In the genomic region with DNA sequence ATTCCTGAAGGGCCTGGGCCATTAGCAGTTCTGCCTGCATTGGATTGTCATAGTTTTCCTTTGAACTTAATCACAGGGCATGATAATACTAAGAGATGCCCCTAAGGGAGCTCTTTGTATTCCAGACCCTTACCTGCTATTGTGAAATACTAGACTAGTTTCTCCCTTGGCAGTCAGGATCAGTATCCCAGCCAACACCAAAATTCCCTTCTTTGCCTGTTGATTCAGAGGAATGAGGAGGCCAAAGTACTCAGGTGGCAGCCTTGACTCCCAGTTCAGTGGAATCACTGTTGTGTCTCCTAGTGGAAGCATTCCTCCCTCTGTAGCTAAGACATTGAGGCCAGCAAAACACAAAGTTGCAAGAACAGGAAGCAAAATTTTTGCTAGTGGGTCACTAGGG, we compare ENCODE assay signal across 21 cellular contexts. TPM values are rescaled to one million over a fixed set of nuclear protein-coding genes. Genes with fewer than 3 reads are reported as not detected.
DNase-seq lines count a peak whose midpoint lies in the region; ATAC-seq, FAIRE-seq and TF ChIP-seq lines count a peak whose summit lies in the region.
"Had no signal": no experiment of that assay in that cellular context is flagged by ENCODE, and none has a peak within 500 bp of the region (broad histone marks: within the 10 kb centered on the region; RNA-seq: fewer than 3 reads in every experiment).

No MANE protein-coding gene starts in this region.

- H2AFZ ChIP-seq in HepG2 (ENCODE audit: low read length): no peak overlapping the region
- H2AFZ ChIP-seq: GM23248 had no signal

- no peaks in the 10 kb centered on the region for H3K9me3 ChIP-seq in liver (ENCODE audit: control insufficient read depth in 4 of 4, low read length in 3 of 4)
- H3K9me3 ChIP-seq in HepG2 (ENCODE audit: low read length): no peaks in the 10 kb centered on the region
- H3K9me3 ChIP-seq in psoas muscle: no peaks in the 10 kb centered on the region
- H3K9me3 ChIP-seq: HAP-1 had no signal

- intact Hi-C loops in HepG2 (cut with micrococcal nuclease; ENCODE audit: unreplicated experiment): no loop called here
- intact Hi-C loops in psoas muscle (cut with DNase I): no loop called here

- no peak for TF ChIP-seq RAD21 in liver (IDR thresholded peaks at IDR 0.05)
- TF ChIP-seq RAD21 in HepG2 (CRISPR knock-in tag; IDR thresholded peaks at IDR 0.05): no peak

- no peak for TF ChIP-seq POLR2A in HepG2 (IDR thresholded peaks at IDR 0.05; ENCODE audit: insufficient read depth in 1 of 2, low read depth in 2 of 2, low read length in 2 of 2)

- POLR2A ChIA-PET in HepG2 (lab: Yijun Ruan, JAX): no interaction called here

- H4K20me1 ChIP-seq in HepG2 (ENCODE audit: insufficient read depth, low read length): no peaks in the 10 kb centered on the region
- H4K20me1 ChIP-seq: BLaER1 treated with 17β-estradiol and CSF1 and Interleukin-3, amounts not matched to agents 10 nM and 100 nM had no signal

- in situ Hi-C loops in HepG2 (cut with HindIII; ENCODE audit: extremely low pct_ligation_motif_present, low pct_unique_long_range_greater_than_20kb): no loop called here

- no peaks in the 10 kb centered on the region for H3K27me3 ChIP-seq in liver (ENCODE audit: control insufficient read depth in 4 of 4, insufficient read depth in 4 of 4, low read length in 3 of 4)
- no peaks in the 10 kb centered on the region for H3K27me3 ChIP-seq in HepG2 (ENCODE audit: control insufficient read depth in 1 of 2, insufficient read depth in 2 of 2, low read length in 2 of 2)
- H3K27me3 ChIP-seq in bronchial epithelial cell (ENCODE audit: control insufficient read depth, insufficient read depth, low read length): no peaks in the 10 kb centered on the region
- no peaks in the 10 kb centered on the region for H3K27me3 ChIP-seq in psoas muscle (ENCODE audit: insufficient read depth in 3 of 3, low read length in 2 of 3)
- H3K27me3 ChIP-seq: BLaER1 treated with 17β-estradiol and CSF1 and Interleukin-3, amounts not matched to agents 10 nM and 100 nM had no signal

- H3K27me3 Mint-ChIP-seq in osteocyte (ENCODE audit: unreplicated experiment): no peaks in the 10 kb centered on the region
- H3K27me3 Mint-ChIP-seq: B cell had no signal

- H3K4me3 ChIP-seq in liver (ENCODE audit: low read depth in 1 of 3, low read length in 3 of 3) (no peak overlapping the region), HepG2 (replicated peaks in 1 of 3; ENCODE audit: insufficient read depth in 1 of 3, low read depth in 2 of 3, low read length in 3 of 3) (no peak overlapping the region), bronchial epithelial cell (ENCODE audit: low read depth, low read length) (no peak overlapping the region), psoas muscle (no peak overlapping the region)
- H3K4me3 ChIP-seq: BLaER1 treated with 17β-estradiol and CSF1 and Interleukin-3, amounts not matched to agents 10 nM and 100 nM; GM12878; GM23248; HAP-1 had no signal

- no peaks in the 10 kb centered on the region for H3K4me1 Mint-ChIP-seq in osteocyte (ENCODE audit: unreplicated experiment)
- H3K4me1 Mint-ChIP-seq: B cell had no signal

- CTCF ChIA-PET in HepG2 (lab: Yijun Ruan, JAX; ENCODE audit: low intra/inter-chr PET ratio, low total read pairs): no interaction called here

- H3K27ac Mint-ChIP-seq in osteocyte (ENCODE audit: unreplicated experiment): no peak overlapping the region
- H3K27ac Mint-ChIP-seq: B cell; CD8-positive, alpha-beta T cell had no signal

- FAIRE-seq in HepG2 (lab: Jason Lieb, UNC) (no peak), bronchial epithelial cell (lab: Jason Lieb, UNC) (peak; percentile 47)
- FAIRE-seq: GM12878 had no signal

- H3K4me1 ChIP-seq in liver (ENCODE audit: control insufficient read depth in 4 of 4, insufficient read depth in 4 of 4, low read length in 3 of 4): peaks cover 0 to 8% (median 4%) of the 10 kb centered on the region in 4 donors
- no peaks in the 10 kb centered on the region for H3K4me1 ChIP-seq in HepG2 (ENCODE audit: insufficient read depth, low read length)
- H3K4me1 ChIP-seq in psoas muscle: no peaks in the 10 kb centered on the region
- H3K4me1 ChIP-seq: BLaER1 treated with 17β-estradiol and CSF1 and Interleukin-3, amounts not matched to agents 10 nM and 100 nM; HAP-1 had no signal

- no peak for TF ChIP-seq CTCF in liver (IDR thresholded peaks at IDR 0.05; ENCODE audit: low read depth, low read length, missing input control)
- no peak for TF ChIP-seq CTCF in HepG2 (CRISPR knock-in tag; IDR thresholded peaks at IDR 0.05)
- no peak for TF ChIP-seq CTCF in bronchial epithelial cell (IDR thresholded peaks at IDR 0.05; ENCODE audit: insufficient read depth, low read length, severe bottlenecking)
- TF ChIP-seq CTCF in osteocyte (IDR thresholded peaks at IDR 0.05): no peak
- TF ChIP-seq CTCF in psoas muscle (IDR thresholded peaks at IDR 0.05): no peak

- H3K4me2 ChIP-seq in HepG2 (ENCODE audit: low read depth, low read length): no peak overlapping the region
- H3K4me2 ChIP-seq: BLaER1 treated with 17β-estradiol and CSF1 and Interleukin-3, amounts not matched to agents 10 nM and 100 nM had no signal

- H3K27ac ChIP-seq in liver (ENCODE audit: low read depth in 1 of 2, low read length in 2 of 2): no peak overlapping the region
- no peak overlapping the region for H3K27ac ChIP-seq in HepG2 (ENCODE audit: extremely low read length, insufficient read depth, low read length)
- H3K27ac ChIP-seq in psoas muscle: no peak overlapping the region
- H3K27ac ChIP-seq: BLaER1 treated with 17β-estradiol and CSF1 and Interleukin-3, amounts not matched to agents 10 nM and 100 nM; GM23248 had no signal

- no peaks in the 10 kb centered on the region for H3K79me2 ChIP-seq in HepG2 (ENCODE audit: insufficient read depth, low read length)

- TF ChIP-seq EP300 in HepG2 (IDR thresholded peaks at IDR 0.05; ENCODE audit: low read depth in 2 of 2, low read length in 2 of 2) (no peak), HepG2 (CRISPR knock-in tag; IDR thresholded peaks at IDR 0.05; ENCODE audit: borderline replicate concordance) (no peak)

- ATAC-seq in HepG2 (no peak), psoas muscle (no peak)
- ATAC-seq: CD8-positive, alpha-beta T cell; GM12878 had no signal

- DNase-seq in HepG2 (ENCODE audit: low spot score) (no peak), bronchial epithelial cell (ENCODE audit: low read depth) (no peak), osteocyte (ENCODE audit: extremely low spot score, unreplicated experiment) (peak; percentile 13), psoas muscle (no peak)
- DNase-seq in activated CD8-positive, alpha-beta memory T cell treated with anti-CD3 and anti-CD28 coated beads for 24 hours: no peak
- DNase-seq: CD8-positive, alpha-beta T cell; COR-L47; DMS 273 treated with DMSO at 0.1 percent for 48 hours; DMS53; DND-41; EL; GM23248 had no signal

- H3K9ac ChIP-seq in liver (ENCODE audit: low read depth in 1 of 2, low read length in 2 of 2) (no peak overlapping the region), HepG2 (ENCODE audit: insufficient read depth, low read depth, low read length) (no peak overlapping the region)
- H3K9ac ChIP-seq: BLaER1 treated with 17β-estradiol and CSF1 and Interleukin-3, amounts not matched to agents 10 nM and 100 nM; GM23248 had no signal

- H3K9me3 Mint-ChIP-seq in osteocyte (ENCODE audit: unreplicated experiment): no peaks in the 10 kb centered on the region
- H3K9me3 Mint-ChIP-seq: CD8-positive, alpha-beta T cell had no signal

- no TSS peak for BruUV-seq in HepG2 (replicated peaks; lab: Mats Ljungman, UMichigan)

- H3K36me3 ChIP-seq in liver (ENCODE audit: control insufficient read depth in 4 of 4, insufficient read depth in 3 of 4, low read depth in 1 of 4, low read length in 3 of 4) (no peaks in the 10 kb centered on the region), HepG2 (replicated peaks in 1 of 2; ENCODE audit: control insufficient read depth in 1 of 2, insufficient read depth in 2 of 2, low read length in 2 of 2) (no peaks in the 10 kb centered on the region), bronchial epithelial cell (ENCODE audit: control insufficient read depth, insufficient read depth, low read length) (no peaks in the 10 kb centered on the region), psoas muscle (ENCODE audit: insufficient read depth in 1 of 2, low read depth in 1 of 2) (no peaks in the 10 kb centered on the region)
- H3K36me3 ChIP-seq: BLaER1 treated with 17β-estradiol and CSF1 and Interleukin-3, amounts not matched to agents 10 nM and 100 nM; HAP-1 had no signal

- H3K4me3 Mint-ChIP-seq in osteocyte (ENCODE audit: unreplicated experiment): no peak overlapping the region
- H3K4me3 Mint-ChIP-seq: B cell; CD8-positive, alpha-beta T cell had no signal

- no peaks in the 10 kb centered on the region for H3K36me3 Mint-ChIP-seq in osteocyte (ENCODE audit: unreplicated experiment)
- H3K36me3 Mint-ChIP-seq: CD8-positive, alpha-beta T cell had no signal

RNA-seq across cellular contexts. Expression of gene SLAMF7, which starts 20.7 kb away (rescaled TPM):
- 1 to 10 TPM; 1.0 to 1.1 TPM for total RNA-seq in liver
- 1 to 10 TPM in 1 of 2 donors, under 1 TPM in 1; 0.80 to 2.9 TPM for polyA plus RNA-seq in liver
- not detected in 2 replicates for total RNA-seq in HepG2 (2016; rRNA removed; fragmentation: Illumina TruSeq; extraction: Trizol)
- total RNA-seq in HepG2 (2016; cell fraction: cytosol; rRNA removed; fragmentation: Illumina TruSeq; extraction: Trizol; ENCODE audit: low read depth): not detected in 2 replicates
- total RNA-seq in HepG2 (2016; cell fraction: insoluble cytoplasmic fraction; rRNA removed; fragmentation: Illumina TruSeq; extraction: Trizol): not detected in 2 replicates
- total RNA-seq in HepG2 (2016; cell fraction: membrane; rRNA removed; fragmentation: Illumina TruSeq; extraction: Trizol): not detected in 2 replicates
- total RNA-seq in HepG2 (2016; cell fraction: nucleus; rRNA removed; fragmentation: Illumina TruSeq; extraction: Trizol): not detected in 2 replicates
- polyA plus RNA-seq in HepG2 (2011; rRNA removed): not detected in 2 replicates
- 0.03 TPM in 1 of 2 replicates, not detected in the other for polyA plus RNA-seq in HepG2 (2011; cell fraction: cytosol; rRNA removed)
- 0.05 TPM in 1 of 2 replicates, not detected in the other for polyA plus RNA-seq in HepG2 (2011; cell fraction: nucleus; rRNA removed)
- not detected in 2 replicates for polyA plus RNA-seq in HepG2 (2012)
- not detected in 2 replicates for polyA plus RNA-seq in HepG2 (2016; cell fraction: cytosol; fragmentation: Illumina TruSeq; extraction: Trizol; ENCODE audit: low read depth)
- polyA plus RNA-seq in HepG2 (2016; cell fraction: insoluble cytoplasmic fraction; fragmentation: Illumina TruSeq; extraction: Trizol; ENCODE audit: low read depth): not detected in 2 replicates
- polyA plus RNA-seq in HepG2 (2016; cell fraction: membrane; fragmentation: Illumina TruSeq; extraction: Trizol; ENCODE audit: low read depth): not detected in 2 replicates
- not detected in 2 replicates for polyA plus RNA-seq in HepG2 (2016; cell fraction: nucleus; fragmentation: Illumina TruSeq; extraction: Trizol; ENCODE audit: insufficient read depth, low read depth)
- polyA minus RNA-seq in HepG2 (2011; rRNA and poly(A)+ RNA removed; ENCODE audit: low replicate concordance): 0.07 TPM in 1 of 2 replicates, not detected in the other
- not detected in 2 replicates for polyA minus RNA-seq in HepG2 (2011; cell fraction: cytosol; rRNA and poly(A)+ RNA removed)
- not detected in 2 replicates for polyA minus RNA-seq in HepG2 (2011; cell fraction: nucleus; rRNA and poly(A)+ RNA removed)
- total RNA-seq in bronchial epithelial cell: 0.79 and 3.3 TPM in 2 replicates
- total RNA-seq in osteocyte: not detected in 2 replicates
- under 1 TPM; 0.08 to 0.79 (median 0.73) TPM for total RNA-seq in psoas muscle
- polyA plus RNA-seq in psoas muscle: under 1 TPM in 2 of 3 donors, not detected in 1; 0.06 to 0.07 TPM
- total RNA-seq: G401, GM23248, HT-29 had no signal
- polyA plus RNA-seq: GM23248 had no signal

RNA-seq across cellular contexts. Expression of gene LY9, which starts 36.2 kb away (rescaled TPM):
- total RNA-seq in liver (1 to 10 TPM in 1 of 2 donors, under 1 TPM in 1; 0.84 to 1.5 TPM), HepG2 (2016; rRNA removed; fragmentation: Illumina TruSeq; extraction: Trizol) (not detected in 2 replicates), bronchial epithelial cell (under 0.01 TPM in 1 of 2 replicates, not detected in the other), osteocyte (not detected in 2 replicates), psoas muscle (under 1 TPM in 3 of 4 donors, not detected in 1; 0.27 to 0.49 (median 0.38) TPM)
- polyA plus RNA-seq in liver (under 1 TPM; 0.21 to 0.42 TPM), HepG2 (2011; rRNA removed) (not detected in 2 replicates), psoas muscle (under 1 TPM in 2 of 3 donors, not detected in 1; 0.06 to 0.10 TPM)
- not detected in 2 replicates for total RNA-seq in HepG2 (2016; cell fraction: cytosol; rRNA removed; fragmentation: Illumina TruSeq; extraction: Trizol; ENCODE audit: low read depth)
- total RNA-seq in HepG2 (2016; cell fraction: insoluble cytoplasmic fraction; rRNA removed; fragmentation: Illumina TruSeq; extraction: Trizol): not detected in 2 replicates
- total RNA-seq in HepG2 (2016; cell fraction: membrane; rRNA removed; fragmentation: Illumina TruSeq; extraction: Trizol): not detected in 2 replicates
- total RNA-seq in HepG2 (2016; cell fraction: nucleus; rRNA removed; fragmentation: Illumina TruSeq; extraction: Trizol): not detected in 2 replicates
- polyA plus RNA-seq in HepG2 (2011; cell fraction: cytosol; rRNA removed): not detected in 2 replicates
- not detected in 2 replicates for polyA plus RNA-seq in HepG2 (2011; cell fraction: nucleus; rRNA removed)
- polyA plus RNA-seq in HepG2 (2012): not detected in 2 replicates
- polyA plus RNA-seq in HepG2 (2016; cell fraction: cytosol; fragmentation: Illumina TruSeq; extraction: Trizol; ENCODE audit: low read depth): not detected in 2 replicates
- not detected in 2 replicates for polyA plus RNA-seq in HepG2 (2016; cell fraction: insoluble cytoplasmic fraction; fragmentation: Illumina TruSeq; extraction: Trizol; ENCODE audit: low read depth)
- polyA plus RNA-seq in HepG2 (2016; cell fraction: membrane; fragmentation: Illumina TruSeq; extraction: Trizol; ENCODE audit: low read depth): not detected in 2 replicates
- polyA plus RNA-seq in HepG2 (2016; cell fraction: nucleus; fragmentation: Illumina TruSeq; extraction: Trizol; ENCODE audit: insufficient read depth, low read depth): not detected in 2 replicates
- polyA minus RNA-seq in HepG2 (2011; rRNA and poly(A)+ RNA removed; ENCODE audit: low replicate concordance): 0.07 TPM in 1 of 2 replicates, not detected in the other
- not detected in 2 replicates for polyA minus RNA-seq in HepG2 (2011; cell fraction: cytosol; rRNA and poly(A)+ RNA removed)
- polyA minus RNA-seq in HepG2 (2011; cell fraction: nucleus; rRNA and poly(A)+ RNA removed): not detected in 2 replicates
- total RNA-seq: A172, G401, GM23248, H4, HT-29 had no signal
- polyA plus RNA-seq: GM23248 had no signal

RNA-seq across cellular contexts. Expression of gene CD48, which starts 48.1 kb away (rescaled TPM):
- total RNA-seq in liver: 10 to 100 TPM in 1 of 2 donors, 1 to 10 TPM in 1; 7.0 to 10.0 TPM
- polyA plus RNA-seq in liver: 1 to 10 TPM; 2.5 to 3.2 TPM
- not detected in 2 replicates for total RNA-seq in HepG2 (2016; rRNA removed; fragmentation: Illumina TruSeq; extraction: Trizol)
- total RNA-seq in HepG2 (2016; cell fraction: cytosol; rRNA removed; fragmentation: Illumina TruSeq; extraction: Trizol; ENCODE audit: low read depth): not detected in 2 replicates
- total RNA-seq in HepG2 (2016; cell fraction: insoluble cytoplasmic fraction; rRNA removed; fragmentation: Illumina TruSeq; extraction: Trizol): not detected in 2 replicates
- total RNA-seq in HepG2 (2016; cell fraction: membrane; rRNA removed; fragmentation: Illumina TruSeq; extraction: Trizol): not detected in 2 replicates
- total RNA-seq in HepG2 (2016; cell fraction: nucleus; rRNA removed; fragmentation: Illumina TruSeq; extraction: Trizol): not detected in 2 replicates
- polyA plus RNA-seq in HepG2 (2011; rRNA removed): not detected in 2 replicates
- polyA plus RNA-seq in HepG2 (2011; cell fraction: cytosol; rRNA removed): 0.05 TPM in 1 of 2 replicates, not detected in the other
- 0.12 TPM in 1 of 2 replicates, not detected in the other for polyA plus RNA-seq in HepG2 (2011; cell fraction: nucleus; rRNA removed)
- not detected in 2 replicates for polyA plus RNA-seq in HepG2 (2012)
- not detected in 2 replicates for polyA plus RNA-seq in HepG2 (2016; cell fraction: cytosol; fragmentation: Illumina TruSeq; extraction: Trizol; ENCODE audit: low read depth)
- polyA plus RNA-seq in HepG2 (2016; cell fraction: insoluble cytoplasmic fraction; fragmentation: Illumina TruSeq; extraction: Trizol; ENCODE audit: low read depth): not detected in 2 replicates
- polyA plus RNA-seq in HepG2 (2016; cell fraction: membrane; fragmentation: Illumina TruSeq; extraction: Trizol; ENCODE audit: low read depth): not detected in 2 replicates
- polyA plus RNA-seq in HepG2 (2016; cell fraction: nucleus; fragmentation: Illumina TruSeq; extraction: Trizol; ENCODE audit: insufficient read depth, low read depth): not detected in 2 replicates
- polyA minus RNA-seq in HepG2 (2011; rRNA and poly(A)+ RNA removed; ENCODE audit: low replicate concordance): not detected in 2 replicates
- polyA minus RNA-seq in HepG2 (2011; cell fraction: cytosol; rRNA and poly(A)+ RNA removed): not detected in 2 replicates
- polyA minus RNA-seq in HepG2 (2011; cell fraction: nucleus; rRNA and poly(A)+ RNA removed): not detected in 2 replicates
- total RNA-seq in bronchial epithelial cell: not detected in 2 replicates
- not detected in 2 replicates for total RNA-seq in osteocyte
- 1 to 10 TPM in 2 of 4 donors, under 1 TPM in 2; 0.76 to 1.7 (median 1.1) TPM for total RNA-seq in psoas muscle
- under 1 TPM; 0.35 to 1.00 (median 0.91) TPM for polyA plus RNA-seq in psoas muscle
- total RNA-seq: A172, G401, GM23248, H4, HT-29 had no signal
- polyA plus RNA-seq: GM23248 had no signal
